1 cellular context compared by ENCODE assay signal in genomic region chr2:172726172-172726735, GRCh38.
A peak's percentile ranks its signal among the peaks of the same experiment; 100 is the strongest.
TF ChIP-seq lines count a peak whose summit lies in the region.

No MANE protein-coding gene starts in this region.

TF ChIP-seq in H1, 55 proteins besides CTCF, POLR2A, EP300 and RAD21:
- TF ChIP-seq MAX (IDR thresholded peaks at IDR 0.05) = 0 out of 2 replicates have a peak, but pooled peaks have one; percentile 21
- TF ChIP-seq E2F6 (IDR thresholded peaks at IDR 0.05) = peak; percentile 76
- TF ChIP-seq BCL11A (IDR thresholded peaks at IDR 0.05; ENCODE audit: low read depth in 2 of 2, low read length in 2 of 2) = no peak
